Comparison of ENCODE assay signal across 9 cellular contexts in genomic region chr9:79471577-79472543, GRCh38.
A peak's percentile ranks its signal among the peaks of the same experiment; 100 is the strongest.
DNase-seq lines count a peak whose midpoint lies in the region; ATAC-seq and TF ChIP-seq lines count a peak whose summit lies in the region.
"Had no signal": no experiment of that assay in that cellular context is flagged by ENCODE, and none has a peak within 500 bp of the region (broad histone marks: within the 10 kb centered on the region; RNA-seq: fewer than 3 reads in every experiment).

No MANE protein-coding gene starts in this region.

- WGBS in endodermal cell (ENCODE audit: insufficient coverage in 1 of 2, insufficient read length in 1 of 2), 2 experiments: 85 to 87% methylated on average over 2 of the region's 2 CpGs

- H3K27ac ChIP-seq in OCI-LY7 (ENCODE audit: low read depth, low read length, poor library complexity, severe bottlenecking) (no peak overlapping the region), endodermal cell (ENCODE audit: low read depth, low read length) (no peak overlapping the region), PC-9 (no peak overlapping the region)
- H3K27ac ChIP-seq: neutrophil had no signal

- H4K20me1 ChIP-seq in OCI-LY7 (ENCODE audit: insufficient read depth, low read length) (no peaks in the 10 kb centered on the region), PC-9 (ENCODE audit: insufficient read depth) (no peaks in the 10 kb centered on the region)

- POLR2A ChIA-PET in OCI-LY7 (lab: Charles Lee) (interaction anchor here (0.8 to 1.0 kb wide), 2 partner anchors 25 to 41 kb away, joined by 3 read pairs; no protein-coding TSS in a partner anchor), PC-9 (lab: Charles Lee; ENCODE audit: unreplicated experiment) (no interaction called here)

- no peaks in the 10 kb centered on the region for H3F3A ChIP-seq in PC-9 (ENCODE audit: insufficient read depth, low read depth)

- intact Hi-C loops in OCI-LY7 (cut with micrococcal nuclease; ENCODE audit: unreplicated experiment): no loop called here
- intact Hi-C loops in PC-9 (cut with micrococcal nuclease; ENCODE audit: unreplicated experiment): no loop called here

- H2AFZ ChIP-seq in OCI-LY7 (ENCODE audit: low read length) (no peak overlapping the region), PC-9 (no peak overlapping the region)

- no peak overlapping the region for H3K9ac ChIP-seq in endodermal cell (ENCODE audit: extremely low read depth, low read length, poor library complexity, severe bottlenecking)

- no peak overlapping the region for H3K27ac Mint-ChIP-seq in endodermal cell

- peak; percentile 4 for DNase-seq in activated T-cell treated with anti-CD3 and anti-CD28 coated beads for 4 hours
- no peak for DNase-seq in activated T-cell treated with anti-CD3 and anti-CD28 coated beads, Interleukin-2, amount 50 U/mL, for 48 hours
- peak; percentile 14 for DNase-seq in OCI-LY7 (ENCODE audit: low spot score)
- DNase-seq in endodermal cell: no peak
- DNase-seq in nucleus accumbens (lab: John Stamatoyannopoulos, UW): peak in 49 of 56 donors; percentile 1 to 82 (median 40)
- no peak for DNase-seq in NCI-H1930 (lab: John Stamatoyannopoulos, UW)
- DNase-seq in PC-9: no peak

- no peaks in the 10 kb centered on the region for H3K9me2 ChIP-seq in OCI-LY7 (ENCODE audit: insufficient read depth, low read length)
- H3K9me2 ChIP-seq in PC-9 (ENCODE audit: insufficient read depth): no peaks in the 10 kb centered on the region

- H3K27me3 Mint-ChIP-seq in endodermal cell (ENCODE audit: insufficient read depth): no peaks in the 10 kb centered on the region

- H3K4me3 ChIP-seq in OCI-LY7 (ENCODE audit: low read depth, low read length, poor library complexity, severe bottlenecking): no peak overlapping the region
- no peak overlapping the region for H3K4me3 ChIP-seq in endodermal cell (ENCODE audit: low read length)
- no peak overlapping the region for H3K4me3 ChIP-seq in PC-9

- H3K4me1 Mint-ChIP-seq in endodermal cell: no peaks in the 10 kb centered on the region

- TF ChIP-seq CTCF in OCI-LY7 (conservative IDR thresholded peaks at IDR 0.05; ENCODE audit: low read length) (peak; percentile 55), endodermal cell (conservative IDR thresholded peaks at IDR 0.05) (peak; percentile 59), PC-9 (conservative IDR thresholded peaks at IDR 0.05) (no peak)

- no peaks in the 10 kb centered on the region for H3K79me2 ChIP-seq in OCI-LY7 (ENCODE audit: insufficient read depth, low read depth, low read length)
- no peaks in the 10 kb centered on the region for H3K79me2 ChIP-seq in PC-9 (ENCODE audit: low read depth)

- no peak for ATAC-seq in GM19397 (IDR thresholded peaks at IDR 0.05; ENCODE audit: unreplicated experiment)

- H3K9me3 Mint-ChIP-seq in endodermal cell: peaks cover 3% of the 10 kb centered on the region

- H3K4me1 ChIP-seq in OCI-LY7 (ENCODE audit: insufficient read depth, low read length, poor library complexity, severe bottlenecking) (no peaks in the 10 kb centered on the region), endodermal cell (ENCODE audit: control insufficient read depth, insufficient read depth, low read length) (no peaks in the 10 kb centered on the region), PC-9 (replicated peaks; ENCODE audit: insufficient read depth) (no peaks in the 10 kb centered on the region)

- no TSS peak for BruUV-seq in OCI-LY7 (replicated peaks; lab: Mats Ljungman, UMichigan)
- BruUV-seq in PC-9 (replicated peaks; lab: Mats Ljungman, UMichigan): no TSS peak

- no peak overlapping the region for H3K4me2 ChIP-seq in OCI-LY7 (ENCODE audit: low read length)
- H3K4me2 ChIP-seq in PC-9: no peak overlapping the region

- H3K9me3 ChIP-seq in OCI-LY7 (ENCODE audit: low read length): no peaks in the 10 kb centered on the region
- no peaks in the 10 kb centered on the region for H3K9me3 ChIP-seq in endodermal cell (ENCODE audit: control insufficient read depth, low read length)
- no peaks in the 10 kb centered on the region for H3K9me3 ChIP-seq in PC-9 (ENCODE audit: insufficient read depth, low read depth)
- H3K9me3 ChIP-seq: neutrophil had no signal

- no peaks in the 10 kb centered on the region for H3K36me3 Mint-ChIP-seq in endodermal cell (ENCODE audit: low read depth)

- CTCF ChIA-PET in OCI-LY7 (lab: Charles Lee; ENCODE audit: unreplicated experiment): no interaction called here
- CTCF ChIA-PET in PC-9 (lab: Charles Lee): no interaction called here

- no peak overlapping the region for H3K4me3 Mint-ChIP-seq in endodermal cell

- H3K27me3 ChIP-seq in endodermal cell (ENCODE audit: control insufficient read depth, insufficient read depth, low read length, poor library complexity, severe bottlenecking): no peaks in the 10 kb centered on the region
- peaks cover 6% of the 10 kb centered on the region; the same call in 1 of the 2 replicates for H3K27me3 ChIP-seq in PC-9 (ENCODE audit: insufficient read depth, low read depth)
- H3K27me3 ChIP-seq: neutrophil had no signal

- H3K36me3 ChIP-seq in OCI-LY7 (ENCODE audit: insufficient read depth, low read length) (no peaks in the 10 kb centered on the region), endodermal cell (ENCODE audit: control insufficient read depth, insufficient read depth, low read length) (no peaks in the 10 kb centered on the region), PC-9 (ENCODE audit: low read depth) (no peaks in the 10 kb centered on the region)
- H3K36me3 ChIP-seq: neutrophil had no signal

Comparison
In these comparisons a context has a peak if more than half of its experiments do, and no peak if none do; other contexts are left out.
1. DNase-seq: peak in activated T-cell treated with anti-CD3 and anti-CD28 coated beads for 4 hours (single experiment), OCI-LY7 (single experiment) and nucleus accumbens (49 of 56); none in activated T-cell treated with anti-CD3 and anti-CD28 coated beads, Interleukin-2, amount 50 U/mL, for 48 hours (0 of 2), endodermal cell (single experiment), NCI-H1930 (0 of 2) and PC-9 (0 of 2).